Comparison of ENCODE assay signal across 8 cellular contexts in genomic region chr1:101178688-101179491, GRCh38. TPM values are rescaled to one million over a fixed set of nuclear protein-coding genes. Genes with fewer than 3 reads are reported as not detected.
DNase-seq lines count a peak whose midpoint lies in the region; ATAC-seq, FAIRE-seq and TF ChIP-seq lines count a peak whose summit lies in the region.

No MANE protein-coding gene starts in this region.

- H3K27ac ChIP-seq in gastroesophageal sphincter = no peak overlapping the region

- FAIRE-seq in RCC 7860 (lab: Jason Lieb, UNC) = no peak

- no peaks in the 10 kb centered on the region for H3K9me3 Mint-ChIP-seq in T-cell

- H3K27me3 Mint-ChIP-seq in T-cell = no peaks in the 10 kb centered on the region

- DNase-seq in activated naive CD4-positive, alpha-beta T cell treated with Interleukin-2 at 50 U/mL for 16 hours = peak; percentile 29
- no peak for DNase-seq in activated naive CD4-positive, alpha-beta T cell (lab: John Stamatoyannopoulos, UW)
- DNase-seq in T-cell (peak in 5 of 34 experiments; percentile 2 to 15 (median 3)), NK-92 (lab: John Stamatoyannopoulos, UW; ENCODE audit: unreplicated experiment) (no peak), RCC 7860 (ENCODE audit: low spot score) (no peak)
- peak; percentile 18 for DNase-seq in stimulated activated naive CD4-positive, alpha-beta T cell treated with Interleukin-2 at 50 U/mL for 16 hours (lab: John Stamatoyannopoulos, UW)

- H3K9me3 ChIP-seq in gastroesophageal sphincter = no peaks in the 10 kb centered on the region

- H3K4me1 ChIP-seq in gastroesophageal sphincter = no peaks in the 10 kb centered on the region

- peak; percentile 92 for ATAC-seq in HG02885 (IDR thresholded peaks at IDR 0.05; ENCODE audit: poor library complexity, unreplicated experiment)
- ATAC-seq in T-cell (replicated peaks in 1 of 4) = peak; percentile 58 to 88 (median 82)
- no peak for ATAC-seq in gastroesophageal sphincter

- no peaks in the 10 kb centered on the region for H3K36me3 ChIP-seq in gastroesophageal sphincter

- CTCF ChIA-PET in T-cell (lab: Charles Lee) = interaction anchor here (0.7 to 1.4 kb wide), 6 partner anchors 57 to 607 kb away, joined by 3 to 5 read pairs (median 3); no protein-coding TSS in a partner anchor

- H3K4me3 ChIP-seq in gastroesophageal sphincter = no peak overlapping the region

- peak overlapping the region; percentile 43 to 75 (median 72) for H3K4me3 Mint-ChIP-seq in T-cell

- no peak for TF ChIP-seq POLR2A in gastroesophageal sphincter (IDR thresholded peaks at IDR 0.05)

- no peaks in the 10 kb centered on the region for H3K27me3 ChIP-seq in gastroesophageal sphincter

- peak overlapping the region; percentile 90 to 94 for H3K27ac Mint-ChIP-seq in T-cell

- WGBS in gastroesophageal sphincter (ENCODE audit: low coverage in 1 of 2), 2 donors = 68 to 73% methylated on average over 8 of the region's 8 CpGs

- TF ChIP-seq EP300 in gastroesophageal sphincter (IDR thresholded peaks at IDR 0.05) = no peak

- POLR2A ChIA-PET in T-cell (lab: Charles Lee) = interaction anchor here in 1 of 2 donors (1.1 kb wide), 1 partner anchor 8 kb away, joined by 3 read pairs; no protein-coding TSS in a partner anchor

- TF ChIP-seq CTCF in gastroesophageal sphincter (IDR thresholded peaks at IDR 0.05) = no peak

- peaks cover 34 to 42% (median 42%) of the 10 kb centered on the region in 3 donors for H3K4me1 Mint-ChIP-seq in T-cell

- no peaks in the 10 kb centered on the region for H3K36me3 Mint-ChIP-seq in T-cell

RNA-seq across cellular contexts. Expression of gene S1PR1, which starts 57.9 kb away (rescaled TPM):
- 100 to 1,000 TPM; 178 to 368 (median 354) TPM for total RNA-seq in T-cell
- total RNA-seq in gastroesophageal sphincter = 10 to 100 TPM; 13.9 to 73.6 (median 47.8) TPM

Comparison
In these comparisons a context has a peak if more than half of its experiments do, and no peak if none do; other contexts are left out.
1. DNase-seq: peak in activated naive CD4-positive, alpha-beta T cell treated with Interleukin-2 at 50 U/mL for 16 hours (single experiment) and stimulated activated naive CD4-positive, alpha-beta T cell treated with Interleukin-2 at 50 U/mL for 16 hours (single experiment); none in activated naive CD4-positive, alpha-beta T cell (0 of 4), NK-92 (single experiment) and RCC 7860 (single experiment).